In the genomic region with DNA sequence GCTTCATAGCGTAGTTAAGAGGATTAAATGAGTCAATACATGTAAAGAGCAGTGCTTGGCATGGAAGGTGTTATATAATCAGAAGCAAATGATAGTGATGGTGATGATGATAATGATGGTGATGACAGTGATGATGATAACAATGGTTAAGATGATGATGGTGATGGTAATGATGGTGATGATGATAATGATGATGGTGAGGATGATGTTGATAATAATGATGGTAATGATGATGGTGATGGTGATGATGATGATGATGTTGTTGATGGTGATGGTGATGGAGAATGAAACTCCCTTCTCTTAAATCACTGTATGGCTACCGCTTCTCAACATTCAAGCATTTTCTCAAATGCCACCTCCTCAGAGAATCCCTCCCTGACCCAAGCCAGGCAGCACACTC, we compare ENCODE assay signal across 28 cellular contexts.
"Had no signal": no experiment of that assay in that cellular context is flagged by ENCODE, and none has a peak within 500 bp of the region (broad histone marks: within the 10 kb centered on the region; RNA-seq: fewer than 3 reads in every experiment).

No MANE protein-coding gene starts in this region.

- H3K27ac ChIP-seq: neural progenitor cell, ovary, parathyroid adenoma, psoas muscle, skin epidermis, spleen, suprapubic skin, testis, tibial artery, transverse colon, upper lobe of right lung, vagina had no signal

- H3K36me3 ChIP-seq: neural progenitor cell, ovary, spleen, suprapubic skin, tibial artery, transverse colon, upper lobe of right lung, vagina had no signal

- H3K79me2 ChIP-seq: parathyroid adenoma had no signal

- DNase-seq: naive thymus-derived CD4-positive, alpha-beta T cell; natural killer cell; occipital lobe; ovary; psoas muscle; right cardiac atrium; spleen; stimulated activated CD4-positive, alpha-beta T cell treated with anti-CD3 and anti-CD28 coated beads, Interleukin-12 subunit alpha, Interleukin-12 subunit beta, amount 100 ng/mL, for 4 hours; stimulated activated CD4-positive, alpha-beta T cell treated with anti-CD3 and anti-CD28 coated beads, Interleukin-1b, Interleukin-23, amount 100 ng/mL, for 48 hours; stimulated activated CD4-positive, alpha-beta T cell treated with anti-CD3 and anti-CD28 coated beads, Interleukin-4, amount 100 ng/mL, for 1 hour; stimulated activated CD4-positive, alpha-beta T cell treated with anti-CD3 and anti-CD28 coated beads, Interleukin-4, amount 100 ng/mL, for 4 hours; stimulated activated CD8-positive, alpha-beta memory T cell treated with anti-CD3 and anti-CD28 coated beads, Interleukin-4, amount 100 ng/mL, for 48 hours; stimulated activated naive CD4-positive, alpha-beta T cell; stimulated activated naive CD8-positive, alpha-beta T cell treated with anti-CD3 and anti-CD28 coated beads, Interleukin-15, amount 100 ng/mL, for 72 hours; stimulated activated naive CD8-positive, alpha-beta T cell treated with anti-CD3 and anti-CD28 coated beads, Interleukin-15, Interleukin-2, amounts not matched to agents 100 U/mL and 50 U/mL, for 24 hours; substantia nigra; testis; tibial artery; transverse colon; upper lobe of right lung had no signal

- ATAC-seq: naive thymus-derived CD4-positive, alpha-beta T cell; natural killer cell; psoas muscle; right cardiac atrium; sciatic nerve; stimulated activated memory B cell treated with anti-CD40 and anti-IgM and Interleukin-4, amounts not matched to agents 10 μg/mL and 1 μg/mL and 100 μg/mL, for 72 hours; stimulated activated naive CD8-positive, alpha-beta T cell treated with anti-CD3 and anti-CD28 coated beads, Interleukin-15, amount 100 ng/mL, for 72 hours; stimulated activated naive CD8-positive, alpha-beta T cell treated with anti-CD3 and anti-CD28 coated beads, Interleukin-15, Interleukin-2, amounts not matched to agents 100 U/mL and 50 U/mL, for 24 hours; upper lobe of right lung had no signal

- H3K9me3 ChIP-seq: ovary, psoas muscle, spleen, suprapubic skin, testis, tibial artery, transverse colon, upper lobe of right lung, vagina had no signal

- H3K9ac ChIP-seq: neural progenitor cell, parathyroid adenoma had no signal

- H2AFZ ChIP-seq: neural progenitor cell, parathyroid adenoma had no signal

- H3K4me1 ChIP-seq: parathyroid adenoma, psoas muscle, spleen, suprapubic skin, testis, tibial artery, transverse colon, upper lobe of right lung, vagina had no signal

- H3K27me3 ChIP-seq: neural progenitor cell, ovary, testis, tibial artery, transverse colon, upper lobe of right lung, vagina had no signal

- H3K4me3 ChIP-seq: neural progenitor cell, ovary, psoas muscle, skin epidermis, smooth muscle cell, spleen, suprapubic skin, testis, tibial artery, transverse colon, upper lobe of right lung, vagina had no signal

- H3K4me2 ChIP-seq: neural progenitor cell, smooth muscle cell had no signal
